11 cellular contexts compared by ENCODE assay signal in the genomic region with DNA sequence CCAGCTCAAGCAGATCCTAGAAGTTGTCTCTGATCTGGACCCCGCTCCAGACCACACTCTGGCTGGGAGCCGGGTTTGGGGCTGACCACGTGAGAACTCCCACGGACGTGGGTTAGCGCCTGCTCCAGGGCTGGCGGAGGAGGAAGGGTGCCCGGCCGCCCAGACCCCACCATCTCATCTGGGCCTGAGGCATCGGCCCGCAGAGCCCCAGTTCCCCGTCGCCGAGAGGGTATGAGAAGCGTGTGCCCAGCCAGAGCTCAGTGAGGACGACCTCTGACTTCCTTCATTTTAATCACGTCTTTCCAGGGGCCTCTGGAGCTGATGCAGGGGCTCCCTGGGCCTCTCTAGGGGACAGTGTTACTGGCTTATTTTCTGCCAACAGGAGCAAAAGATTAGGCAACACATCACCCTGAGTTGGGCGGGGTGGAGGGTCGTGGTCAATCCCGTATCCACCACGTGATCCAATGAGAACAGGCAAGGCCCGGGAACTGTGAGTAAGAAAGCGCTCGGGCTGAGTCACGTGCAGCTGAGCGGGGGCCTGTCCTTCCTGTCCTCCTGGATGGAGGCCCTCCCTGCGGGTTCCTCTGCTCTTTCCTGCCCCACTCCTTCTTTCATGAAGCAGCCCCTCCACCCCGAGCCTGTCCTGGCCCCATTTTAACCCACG.
A peak's percentile ranks its signal among the peaks of the same experiment; 100 is the strongest.
DNase-seq lines count a peak whose midpoint lies in the region; ATAC-seq and TF ChIP-seq lines count a peak whose summit lies in the region.
"Had no signal": no experiment of that assay in that cellular context is flagged by ENCODE, and none has a peak within 500 bp of the region (broad histone marks: within the 10 kb centered on the region; RNA-seq: fewer than 3 reads in every experiment).

No MANE protein-coding gene starts in this region.

- H3K27ac ChIP-seq in naive thymus-derived CD4-positive, alpha-beta T cell (ENCODE audit: low read depth, low read length): no peak overlapping the region
- H3K27ac ChIP-seq: coronary artery had no signal

- peak; percentile 81 for ATAC-seq in naive thymus-derived CD4-positive, alpha-beta T cell
- ATAC-seq in HG02763 (IDR thresholded peaks at IDR 0.05; ENCODE audit: unreplicated experiment): no peak
- ATAC-seq in HG02798 (IDR thresholded peaks at IDR 0.05; ENCODE audit: poor library complexity, unreplicated experiment): no peak
- ATAC-seq in stimulated activated memory B cell treated with anti-CD40 and anti-IgM and Interleukin-4, amounts not matched to agents 10 μg/mL and 1 μg/mL and 100 μg/mL, for 72 hours: no peak
- ATAC-seq: left lung had no signal

- no peak for TF ChIP-seq CTCF in Loucy (conservative IDR thresholded peaks at IDR 0.05; ENCODE audit: low read length)

- H3K4me1 Mint-ChIP-seq in naive thymus-derived CD4-positive, alpha-beta T cell: no peaks in the 10 kb centered on the region
- H3K4me1 Mint-ChIP-seq in stimulated activated memory B cell treated with anti-CD40 and anti-IgM and Interleukin-4, amounts not matched to agents 10 μg/mL and 1 μg/mL and 100 μg/mL, for 72 hours: peaks cover 8% of the 10 kb centered on the region

- no peaks in the 10 kb centered on the region for H3K27me3 Mint-ChIP-seq in naive thymus-derived CD4-positive, alpha-beta T cell
- H3K27me3 Mint-ChIP-seq in stimulated activated memory B cell treated with anti-CD40 and anti-IgM and Interleukin-4, amounts not matched to agents 10 μg/mL and 1 μg/mL and 100 μg/mL, for 72 hours: no peaks in the 10 kb centered on the region

- H3K27ac Mint-ChIP-seq in naive thymus-derived CD4-positive, alpha-beta T cell: peak overlapping the region in 1 of 9 donors; percentile 43
- H3K27ac Mint-ChIP-seq in stimulated activated memory B cell treated with anti-CD40 and anti-IgM and Interleukin-4, amounts not matched to agents 10 μg/mL and 1 μg/mL and 100 μg/mL, for 72 hours: no peak overlapping the region

- intact Hi-C loops in naive thymus-derived CD4-positive, alpha-beta T cell (cut with micrococcal nuclease): no loop called here

- no peaks in the 10 kb centered on the region for H3K79me2 ChIP-seq in Loucy (ENCODE audit: insufficient read depth, low read length)

- H4K20me1 ChIP-seq in Loucy (ENCODE audit: insufficient read depth, low read length, poor library complexity, severe bottlenecking): no peaks in the 10 kb centered on the region

- no peaks in the 10 kb centered on the region for H3F3A ChIP-seq in Loucy (ENCODE audit: low read depth)

- H3K27me3 ChIP-seq in Loucy (ENCODE audit: insufficient read depth, low read length, poor library complexity, severe bottlenecking): no peaks in the 10 kb centered on the region
- H3K27me3 ChIP-seq in adipocyte (replicated peaks; ENCODE audit: control insufficient read depth, insufficient read depth, low read length): peaks cover 2% of the 10 kb centered on the region
- H3K27me3 ChIP-seq in naive thymus-derived CD4-positive, alpha-beta T cell (ENCODE audit: control insufficient read depth in 2 of 2, insufficient read depth in 2 of 2, low read length in 2 of 2): no peaks in the 10 kb centered on the region
- H3K27me3 ChIP-seq: left lung had no signal

- CTCF ChIA-PET in naive thymus-derived CD4-positive, alpha-beta T cell (lab: Charles Lee): no interaction called here

- peak overlapping the region; percentile 22 for H3K4me2 ChIP-seq in Loucy (ENCODE audit: low read depth, low read length, poor library complexity, severe bottlenecking)

- POLR2A ChIA-PET in naive thymus-derived CD4-positive, alpha-beta T cell (lab: Charles Lee): no interaction called here

- peak overlapping the region; percentile 75 for H2AFZ ChIP-seq in Loucy (ENCODE audit: low read length)

- H3K9me2 ChIP-seq in Loucy (replicated peaks; ENCODE audit: low read depth, low read length): no peaks in the 10 kb centered on the region

- H3K4me1 ChIP-seq in Loucy (ENCODE audit: insufficient read depth, low read length, poor library complexity, severe bottlenecking) (peaks cover 7% of the 10 kb centered on the region), adipocyte (ENCODE audit: control insufficient read depth, insufficient read depth, low read length) (peaks cover 1% of the 10 kb centered on the region)
- no peaks in the 10 kb centered on the region for H3K4me1 ChIP-seq in naive thymus-derived CD4-positive, alpha-beta T cell (ENCODE audit: control insufficient read depth in 2 of 2, insufficient read depth in 2 of 2, low read length in 2 of 2)

- H3K4me3 ChIP-seq in Loucy (ENCODE audit: low read length, poor library complexity, severe bottlenecking): no peak overlapping the region
- no peak overlapping the region for H3K4me3 ChIP-seq in adipocyte (ENCODE audit: low read length)
- H3K4me3 ChIP-seq in naive thymus-derived CD4-positive, alpha-beta T cell (ENCODE audit: low read length): no peak overlapping the region
- H3K4me3 ChIP-seq: coronary artery, left lung had no signal

- DNase-seq in EH (ENCODE audit: low read depth) (peak; percentile 76), adipocyte (ENCODE audit: low read depth) (peak; percentile 31), NCI-H2227 treated with DMSO at 0.1 percent for 48 hours (lab: John Stamatoyannopoulos, UW) (no peak)
- peak in 1 of 9 donors; percentile 33 for DNase-seq in naive thymus-derived CD4-positive, alpha-beta T cell
- DNase-seq: NCI-H1436 treated with DMSO at 0.1 percent for 48 hours had no signal

- no peaks in the 10 kb centered on the region for H3K36me3 Mint-ChIP-seq in naive thymus-derived CD4-positive, alpha-beta T cell
- no peaks in the 10 kb centered on the region for H3K36me3 Mint-ChIP-seq in stimulated activated memory B cell treated with anti-CD40 and anti-IgM and Interleukin-4, amounts not matched to agents 10 μg/mL and 1 μg/mL and 100 μg/mL, for 72 hours

- H3K9me3 Mint-ChIP-seq in naive thymus-derived CD4-positive, alpha-beta T cell: no peaks in the 10 kb centered on the region
- H3K9me3 Mint-ChIP-seq in stimulated activated memory B cell treated with anti-CD40 and anti-IgM and Interleukin-4, amounts not matched to agents 10 μg/mL and 1 μg/mL and 100 μg/mL, for 72 hours: no peaks in the 10 kb centered on the region

- H3K9ac ChIP-seq in Loucy (ENCODE audit: low read depth, low read length, poor library complexity, severe bottlenecking): peak overlapping the region; percentile 69
- no peak overlapping the region for H3K9ac ChIP-seq in adipocyte (ENCODE audit: low read length)

- H3K9me3 ChIP-seq in Loucy (ENCODE audit: insufficient read depth, low read depth, low read length): no peaks in the 10 kb centered on the region
- H3K9me3 ChIP-seq in adipocyte (ENCODE audit: control insufficient read depth, low read length): no peaks in the 10 kb centered on the region
- H3K9me3 ChIP-seq in naive thymus-derived CD4-positive, alpha-beta T cell (ENCODE audit: control insufficient read depth in 2 of 3, low read length in 3 of 3): no peaks in the 10 kb centered on the region
- H3K9me3 ChIP-seq: left lung had no signal

- H3K36me3 ChIP-seq in Loucy (ENCODE audit: insufficient read depth, low read length) (no peaks in the 10 kb centered on the region), adipocyte (ENCODE audit: control insufficient read depth, insufficient read depth, low read length, severe bottlenecking) (no peaks in the 10 kb centered on the region)
- no peaks in the 10 kb centered on the region for H3K36me3 ChIP-seq in naive thymus-derived CD4-positive, alpha-beta T cell (ENCODE audit: control insufficient read depth in 2 of 3, insufficient read depth in 3 of 3, low read length in 3 of 3)
- H3K36me3 ChIP-seq: left lung had no signal

- H3K4me3 Mint-ChIP-seq in naive thymus-derived CD4-positive, alpha-beta T cell: no peak overlapping the region
- H3K4me3 Mint-ChIP-seq in stimulated activated memory B cell treated with anti-CD40 and anti-IgM and Interleukin-4, amounts not matched to agents 10 μg/mL and 1 μg/mL and 100 μg/mL, for 72 hours: no peak overlapping the region
